9 cellular contexts compared by ENCODE assay signal in the genomic region with DNA sequence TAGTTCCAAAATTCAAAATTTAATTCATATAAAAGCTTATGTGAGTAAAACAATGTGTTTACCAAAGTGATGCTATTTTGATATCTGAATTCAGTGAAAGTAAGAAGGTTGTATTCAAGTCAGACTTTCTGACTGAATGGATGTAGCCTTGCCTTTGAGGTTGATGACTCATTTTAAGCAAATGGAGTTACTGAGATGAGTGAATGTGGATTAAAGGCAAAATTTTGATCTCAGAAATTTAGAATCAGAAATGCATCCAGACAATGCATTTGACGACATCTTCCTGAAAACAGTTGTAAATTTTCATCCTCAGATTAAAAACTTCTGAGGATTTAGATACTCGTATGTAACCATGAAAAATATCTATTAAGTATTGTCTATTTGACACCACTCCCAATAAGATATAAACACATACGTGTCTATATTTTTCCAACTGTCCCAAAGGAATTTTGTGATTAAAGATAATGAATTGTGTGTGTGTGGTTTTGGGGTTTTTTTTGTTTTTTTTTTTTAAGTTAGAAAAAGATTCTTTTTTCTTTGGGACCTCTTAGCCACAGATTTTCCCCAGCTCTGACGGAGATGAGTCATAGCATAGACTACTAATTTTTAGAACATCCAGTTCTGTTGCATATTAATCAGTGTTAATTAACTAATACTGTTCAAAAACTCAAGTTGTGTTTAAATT. TPM values are rescaled to one million over a fixed set of nuclear protein-coding genes. Genes with fewer than 3 reads are reported as not detected.
DNase-seq lines count a peak whose midpoint lies in the region; ATAC-seq, FAIRE-seq and TF ChIP-seq lines count a peak whose summit lies in the region.
"Had no signal": no experiment of that assay in that cellular context is flagged by ENCODE, and none has a peak within 500 bp of the region (broad histone marks: within the 10 kb centered on the region; RNA-seq: fewer than 3 reads in every experiment).

No MANE protein-coding gene starts in this region.

- ATAC-seq in GM18498 (IDR thresholded peaks at IDR 0.05; ENCODE audit: unreplicated experiment) (peak; percentile 64), foreskin keratinocyte (peak; percentile 76)

- WGBS in small intestine, 3 donors: 73 to 91% (median 84%) methylated on average over 4 of the region's 4 CpGs

- no peak for TF ChIP-seq CTCF in foreskin keratinocyte (conservative IDR thresholded peaks at IDR 0.05)

- H3K36me3 ChIP-seq in small intestine (ENCODE audit: control insufficient read depth in 2 of 2, insufficient read depth in 2 of 2, low read length in 2 of 2): peaks cover 0 to 5% of the 10 kb centered on the region in 2 donors

- H3K27me3 ChIP-seq in foreskin keratinocyte: no peaks in the 10 kb centered on the region
- no peaks in the 10 kb centered on the region for H3K27me3 ChIP-seq in small intestine (ENCODE audit: control insufficient read depth in 2 of 2, insufficient read depth in 2 of 2, low read length in 2 of 2)

- peaks cover 36% of the 10 kb centered on the region for H3K4me1 ChIP-seq in foreskin keratinocyte
- no peaks in the 10 kb centered on the region for H3K4me1 ChIP-seq in small intestine (ENCODE audit: control insufficient read depth in 2 of 2, insufficient read depth in 1 of 2, low read depth in 1 of 2, low read length in 1 of 2)

- no peak for FAIRE-seq in small intestine (lab: Jason Lieb, UNC)

- H3K27ac ChIP-seq in foreskin keratinocyte: no peak overlapping the region
- no peak overlapping the region for H3K27ac ChIP-seq in small intestine (ENCODE audit: low read depth in 1 of 2, low read length in 1 of 2)

- no peaks in the 10 kb centered on the region for H3K9me3 ChIP-seq in small intestine (ENCODE audit: control insufficient read depth, low read depth)

- no peak overlapping the region for H3K4me3 ChIP-seq in small intestine (ENCODE audit: low read depth in 1 of 2, low read length in 2 of 2)

- DNase-seq in H4 (ENCODE audit: low spot score) (peak; percentile 55), MV-4-11 (lab: John Stamatoyannopoulos, UW) (peak; percentile 3), foreskin keratinocyte (peak; percentile 29 to 60), small intestine (no peak), NCI-H187 treated with DMSO at 0.1 percent for 48 hours (lab: John Stamatoyannopoulos, UW) (no peak), NCI-H69 (lab: John Stamatoyannopoulos, UW) (no peak), putamen (ENCODE audit: low spot score) (no peak)
- DNase-seq: H7 had no signal

RNA-seq across cellular contexts. Expression of a gene that starts 34.4 kb away (rescaled TPM):
- 14.5 and 16.4 TPM in 2 replicates for total RNA-seq in H4 (2014; rRNA removed; shearing (Covaris generic))
- total RNA-seq in foreskin keratinocyte: 41.4 and 48.4 TPM in 2 replicates
- 15.0 and 20.4 TPM in 2 replicates for polyA plus RNA-seq in foreskin keratinocyte
- 10 to 100 TPM; 12.7 to 19.0 (median 16.8) TPM for polyA plus RNA-seq in small intestine

Comparison
In these comparisons a context has a peak if more than half of its experiments do, and no peak if none do; other contexts are left out.
1. DNase-seq: peak in H4 (single experiment), MV-4-11 (single experiment) and foreskin keratinocyte (2 of 2); none in small intestine (single experiment), NCI-H187 treated with DMSO at 0.1 percent for 48 hours (single experiment), NCI-H69 (single experiment) and putamen (single experiment).